ENCODE assay signal across 10 cellular contexts in the genomic region with DNA sequence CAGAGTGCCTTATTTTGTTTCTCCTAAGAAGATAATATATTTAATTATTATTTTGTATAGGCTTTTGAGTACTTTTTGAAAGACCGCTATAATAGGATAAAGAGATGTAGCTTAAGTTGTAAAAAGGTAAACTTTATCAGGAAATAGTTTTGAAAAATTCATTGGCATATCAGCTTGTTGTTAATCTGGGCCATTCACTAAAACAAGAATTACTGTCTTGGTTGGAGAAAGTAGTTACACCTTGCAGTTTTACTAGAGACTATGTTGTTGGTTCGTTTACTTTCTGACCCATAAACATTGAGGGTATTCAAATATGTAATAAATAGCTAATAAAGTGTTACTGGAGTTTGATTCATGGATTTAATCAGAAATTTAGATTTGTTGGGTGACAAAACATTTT. TPM values are rescaled to one million over a fixed set of nuclear protein-coding genes. Genes with fewer than 3 reads are reported as not detected.
DNase-seq lines count a peak whose midpoint lies in the region; ATAC-seq and TF ChIP-seq lines count a peak whose summit lies in the region.
"Had no signal": no experiment of that assay in that cellular context is flagged by ENCODE, and none has a peak within 500 bp of the region (broad histone marks: within the 10 kb centered on the region; RNA-seq: fewer than 3 reads in every experiment).

No MANE protein-coding gene starts in this region.

- peaks cover 89% of the 10 kb centered on the region for H3K4me1 Mint-ChIP-seq in brain
- H3K4me1 Mint-ChIP-seq in mesothelial cell of epicardium: peaks cover 48% of the 10 kb centered on the region

- BruUV-seq in A673 (replicated peaks; lab: Mats Ljungman, UMichigan): no TSS peak

- peak overlapping the region; percentile 74 to 92 (median 85) for H3K4me3 Mint-ChIP-seq in brain
- H3K4me3 Mint-ChIP-seq in mesothelial cell of epicardium: peak overlapping the region; percentile 93

- H3K36me3 Mint-ChIP-seq in brain (peaks cover 38% of the 10 kb centered on the region), mesothelial cell of epicardium (peaks cover 13% of the 10 kb centered on the region)

- H3K9me3 ChIP-seq in A673 (ENCODE audit: low read depth, low read length, poor library complexity, severe bottlenecking): no peaks in the 10 kb centered on the region
- no peaks in the 10 kb centered on the region for H3K9me3 ChIP-seq in tibial nerve

- no peak for TF ChIP-seq CTCF in A673 (conservative IDR thresholded peaks at IDR 0.05; ENCODE audit: low read depth, low read length)
- TF ChIP-seq CTCF in HFF-Myc (IDR thresholded peaks at IDR 0.05; ENCODE audit: low read depth, low read length, missing control alignments): no peak
- no peak for TF ChIP-seq CTCF in brain (conservative IDR thresholded peaks at IDR 0.05)
- no peak for TF ChIP-seq CTCF in mesothelial cell of epicardium (IDR thresholded peaks at IDR 0.05; ENCODE audit: unreplicated experiment)
- no peak for TF ChIP-seq CTCF in tibial nerve (IDR thresholded peaks at IDR 0.05)

- POLR2A ChIA-PET in A673 (lab: Charles Lee; ENCODE audit: low non-redundant PET): no interaction called here

- TF ChIP-seq EP300 in tibial nerve (IDR thresholded peaks at IDR 0.05): no peak

- H3K36me3 ChIP-seq in A673 (ENCODE audit: insufficient read depth, low read length, poor library complexity, severe bottlenecking) (peaks cover 32% of the 10 kb centered on the region), tibial nerve (no peaks in the 10 kb centered on the region)

- H3K4me1 ChIP-seq in A673 (ENCODE audit: insufficient read depth, low read length, poor library complexity, severe bottlenecking) (peaks cover 44% of the 10 kb centered on the region), tibial nerve (peaks cover 0 to 84% (median 42%) of the 10 kb centered on the region in 4 donors)

- H3K27me3 ChIP-seq in A673 (replicated peaks; ENCODE audit: insufficient read depth, low read depth, low read length, poor library complexity) (no peaks in the 10 kb centered on the region), tibial nerve (no peaks in the 10 kb centered on the region)

- WGBS in tibial nerve, 2 donors: 63 to 66% methylated on average over 2 of the region's 2 CpGs

- ATAC-seq in GM18909 (IDR thresholded peaks at IDR 0.05; ENCODE audit: poor library complexity, unreplicated experiment): no peak
- ATAC-seq: left cardiac atrium had no signal

- no peak overlapping the region for H3K27ac ChIP-seq in A673 (ENCODE audit: low read depth, low read length, poor library complexity, severe bottlenecking)
- peak overlapping the region in 1 of 4 donors; percentile 85 for H3K27ac ChIP-seq in tibial nerve

- intact Hi-C loops in A673 (cut with micrococcal nuclease; ENCODE audit: unreplicated experiment): no loop called here

- no peaks in the 10 kb centered on the region for H3K9me3 Mint-ChIP-seq in brain
- no peaks in the 10 kb centered on the region for H3K9me3 Mint-ChIP-seq in mesothelial cell of epicardium

- H3K27me3 Mint-ChIP-seq in brain (peaks cover 7% of the 10 kb centered on the region), mesothelial cell of epicardium (ENCODE audit: low read depth) (no peaks in the 10 kb centered on the region)

- DNase-seq in A673 (ENCODE audit: low spot score) (no peak), HFF-Myc (ENCODE audit: extremely low read depth, low read depth) (no peak), mesothelial cell of epicardium (ENCODE audit: low spot score in 2 of 2, unreplicated experiment in 2 of 2) (no peak), tibial nerve (ENCODE audit: low spot score in 2 of 2) (no peak), kidney glomerular epithelial cell (lab: John Stamatoyannopoulos, UW) (no peak)
- no peak for DNase-seq in stimulated activated CD4-positive, alpha-beta T cell treated with anti-CD3 and anti-CD28 coated beads, Interleukin-2, amount 100 ng/mL, for 48 hours
- DNase-seq: left cardiac atrium, NCI-H2107 had no signal

- peak overlapping the region in 4 of 5 experiments; percentile 5 to 93 (median 54) for H3K27ac Mint-ChIP-seq in brain
- H3K27ac Mint-ChIP-seq in mesothelial cell of epicardium: no peak overlapping the region

- no peak for TF ChIP-seq POLR2A in tibial nerve (IDR thresholded peaks at IDR 0.05)

- CTCF ChIA-PET in A673 (lab: Charles Lee): no interaction called here

- peak overlapping the region; percentile 88 for H3K4me3 ChIP-seq in A673 (ENCODE audit: low read depth, low read length, poor library complexity, severe bottlenecking)
- H3K4me3 ChIP-seq in HFF-Myc (replicated peaks; ENCODE audit: low read depth, low read length): peak overlapping the region; percentile 82
- peak overlapping the region in 1 of 4 donors; percentile 63 for H3K4me3 ChIP-seq in tibial nerve

RNA-seq across cellular contexts. Expression of a gene that starts 33.7 kb away (rescaled TPM):
- total RNA-seq in A673 (2021) (175 and 201 TPM in 2 replicates), mesothelial cell of epicardium (127 to 141 TPM (median 135 TPM) in 3 replicates), tibial nerve (100 to 1,000 TPM in 1 of 4 donors, 10 to 100 TPM in 3; 58.2 to 106 (median 81.4) TPM)
- 29.6 TPM for polyA plus RNA-seq in brain (ENCODE audit: insufficient read depth, low read depth, low replicate concordance)
